In the genomic region with DNA sequence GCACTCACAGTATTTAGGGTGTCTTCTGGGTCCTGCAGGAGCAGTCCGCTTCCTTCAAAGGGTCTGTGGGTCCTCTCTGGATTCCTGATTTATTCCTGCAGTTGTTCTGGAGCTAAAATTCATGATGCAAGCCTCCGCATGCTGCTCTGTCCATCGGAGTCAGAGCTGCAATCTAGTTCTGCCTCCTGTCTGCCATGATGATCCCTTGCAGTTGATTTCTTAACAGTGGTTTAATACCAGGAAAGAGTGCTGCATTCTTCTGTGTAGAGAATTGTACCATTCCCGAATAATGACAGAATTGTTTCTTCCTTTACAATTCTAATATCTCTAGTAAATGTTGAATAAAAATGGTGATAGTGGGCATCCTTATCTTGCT, we compare ENCODE assay signal across 17 cellular contexts.
DNase-seq lines count a peak whose midpoint lies in the region; ATAC-seq and TF ChIP-seq lines count a peak whose summit lies in the region.
"Had no signal": no experiment of that assay in that cellular context is flagged by ENCODE, and none has a peak within 500 bp of the region (broad histone marks: within the 10 kb centered on the region; RNA-seq: fewer than 3 reads in every experiment).

No MANE protein-coding gene starts in this region.

- ATAC-seq in GM23338 (no peak), HG03175 (IDR thresholded peaks at IDR 0.05; ENCODE audit: unreplicated experiment) (no peak)

- H3K27me3 ChIP-seq in GM23338 (ENCODE audit: insufficient read depth) = no peaks in the 10 kb centered on the region
- H3K27me3 ChIP-seq: BLaER1 had no signal

- H3K36me3 ChIP-seq in GM23338 (ENCODE audit: insufficient read depth) = no peaks in the 10 kb centered on the region
- H3K36me3 ChIP-seq: BLaER1, HAP-1 had no signal

- H3K4me3 Mint-ChIP-seq in GM23338 (no peak overlapping the region), CD14-positive monocyte (no peak overlapping the region)
- H3K4me3 Mint-ChIP-seq in activated CD4-positive, alpha-beta memory T cell treated with anti-CD3 and anti-CD28 coated beads, Interleukin-2, amount 10 ng/mL, durations not matched to agents 7 days and 5 days = no peak overlapping the region
- H3K4me3 Mint-ChIP-seq: CD4-positive, CD25-positive, alpha-beta regulatory T cell had no signal

- H2AFZ ChIP-seq in GM23338 = 0 out of 2 replicates have a peak overlapping the region, but pooled peaks have one; percentile 19
- H2AFZ ChIP-seq: GM23248 had no signal

- H3K9me2 ChIP-seq in GM23338 (ENCODE audit: insufficient read depth) = peaks cover 7% of the 10 kb centered on the region; the same call in 1 of the 2 replicates

- intact Hi-C loops in CD14-positive monocyte (cut with micrococcal nuclease) = no loop called here

- CTCF ChIA-PET in activated CD4-positive, alpha-beta memory T cell treated with anti-CD3 and anti-CD28 coated beads, Interleukin-2, amount 10 ng/mL, durations not matched to agents 7 days and 5 days (lab: Charles Lee) = no interaction called here

- H4K20me1 ChIP-seq in GM23338 (replicated peaks; ENCODE audit: insufficient read depth) = no peaks in the 10 kb centered on the region
- H4K20me1 ChIP-seq: BLaER1 had no signal

- H3K4me2 ChIP-seq in GM23338 = no peak overlapping the region
- H3K4me2 ChIP-seq: BLaER1 had no signal

- H3K27ac ChIP-seq in GM23338 (ENCODE audit: low read depth) (no peak overlapping the region), caudate nucleus (ENCODE audit: low read depth, low read length) (peak overlapping the region; percentile 59)
- H3K27ac ChIP-seq: BLaER1, GM23248, HL-60 had no signal

- H3K9me3 Mint-ChIP-seq in GM23338 = no peaks in the 10 kb centered on the region
- H3K9me3 Mint-ChIP-seq in activated CD4-positive, alpha-beta memory T cell treated with anti-CD3 and anti-CD28 coated beads, Interleukin-2, amount 10 ng/mL, durations not matched to agents 7 days and 5 days = no peaks in the 10 kb centered on the region
- peaks cover 0 to 12% (median 0%) of the 10 kb centered on the region in 7 donors for H3K9me3 Mint-ChIP-seq in CD14-positive monocyte

- H3K4me3 ChIP-seq in GM23338 = no peak overlapping the region
- no peak overlapping the region for H3K4me3 ChIP-seq in epithelial cell of esophagus (ENCODE audit: low read length)
- H3K4me3 ChIP-seq: BLaER1, GM23248, HAP-1 had no signal

- TF ChIP-seq CTCF in GM23338 (conservative IDR thresholded peaks at IDR 0.05; ENCODE audit: low read depth in 2 of 2) = peak in 1 of 2 experiments; percentile 28; a peak in 3 of 4 replicates
- peak; percentile 7 for TF ChIP-seq CTCF in epithelial cell of esophagus (IDR thresholded peaks at IDR 0.05; ENCODE audit: insufficient read depth, low read depth, low read length, missing control alignments)
- TF ChIP-seq CTCF in CD14-positive monocyte (IDR thresholded peaks at IDR 0.05) = no peak

- POLR2A ChIA-PET in activated CD4-positive, alpha-beta memory T cell treated with anti-CD3 and anti-CD28 coated beads, Interleukin-2, amount 10 ng/mL, durations not matched to agents 7 days and 5 days (lab: Charles Lee) = no interaction called here

- H3K79me2 ChIP-seq in GM23338 (replicated peaks; ENCODE audit: insufficient read depth) = no peaks in the 10 kb centered on the region

- H3K27ac Mint-ChIP-seq in GM23338 = peak overlapping the region; percentile 82
- H3K27ac Mint-ChIP-seq in activated CD4-positive, alpha-beta memory T cell treated with anti-CD3 and anti-CD28 coated beads, Interleukin-2, amount 10 ng/mL, durations not matched to agents 7 days and 5 days = no peak overlapping the region
- H3K27ac Mint-ChIP-seq in CD14-positive monocyte = no peak overlapping the region
- H3K27ac Mint-ChIP-seq: CD4-positive, CD25-positive, alpha-beta regulatory T cell had no signal

- DNase-seq in GM23338 (ENCODE audit: low spot score) = no peak
- peak; percentile 29 for DNase-seq in NCI-H69 (lab: John Stamatoyannopoulos, UW)
- no peak for DNase-seq in caudate nucleus (lab: John Stamatoyannopoulos, UW)
- DNase-seq in epithelial cell of esophagus (ENCODE audit: low read depth) = peak; percentile 63
- no peak for DNase-seq in NCI-H82 (lab: John Stamatoyannopoulos, UW)
- DNase-seq in activated CD4-positive, alpha-beta memory T cell treated with anti-CD3 and anti-CD28 coated beads, Interleukin-2, amount 10 ng/mL, durations not matched to agents 7 days and 5 days = no peak
- no peak for DNase-seq in CD14-positive monocyte (ENCODE audit: low spot score)
- DNase-seq: 8988T; AML-193; CD4-positive, CD25-positive, alpha-beta regulatory T cell; GF-D8; GM23248; IMR-90 had no signal

- peaks cover 2% of the 10 kb centered on the region for H3K27me3 Mint-ChIP-seq in GM23338 (ENCODE audit: insufficient read depth, low read depth, poor library complexity)
- H3K27me3 Mint-ChIP-seq in activated CD4-positive, alpha-beta memory T cell treated with anti-CD3 and anti-CD28 coated beads, Interleukin-2, amount 10 ng/mL, durations not matched to agents 7 days and 5 days = peaks cover 4% of the 10 kb centered on the region
- H3K27me3 Mint-ChIP-seq in CD14-positive monocyte (ENCODE audit: low read depth in 3 of 3) = peaks cover 0 to 4% (median 1%) of the 10 kb centered on the region in 3 donors
- H3K27me3 Mint-ChIP-seq: CD4-positive, CD25-positive, alpha-beta regulatory T cell had no signal

- H3K4me1 Mint-ChIP-seq in GM23338 (peaks cover 9% of the 10 kb centered on the region), CD14-positive monocyte (no peaks in the 10 kb centered on the region)
- H3K4me1 Mint-ChIP-seq in activated CD4-positive, alpha-beta memory T cell treated with anti-CD3 and anti-CD28 coated beads, Interleukin-2, amount 10 ng/mL, durations not matched to agents 7 days and 5 days = no peaks in the 10 kb centered on the region
- H3K4me1 Mint-ChIP-seq: CD4-positive, CD25-positive, alpha-beta regulatory T cell had no signal

- H3F3A ChIP-seq in GM23338 (replicated peaks; ENCODE audit: low read depth) = no peaks in the 10 kb centered on the region

- no peaks in the 10 kb centered on the region for H3K4me1 ChIP-seq in GM23338 (ENCODE audit: insufficient read depth)
- H3K4me1 ChIP-seq: BLaER1 had no signal

- H3K36me3 Mint-ChIP-seq in GM23338 (ENCODE audit: low read depth) (no peaks in the 10 kb centered on the region), CD14-positive monocyte (no peaks in the 10 kb centered on the region)
- no peaks in the 10 kb centered on the region for H3K36me3 Mint-ChIP-seq in activated CD4-positive, alpha-beta memory T cell treated with anti-CD3 and anti-CD28 coated beads, Interleukin-2, amount 10 ng/mL, durations not matched to agents 7 days and 5 days (ENCODE audit: low read depth)
- H3K36me3 Mint-ChIP-seq: CD4-positive, CD25-positive, alpha-beta regulatory T cell had no signal

TF ChIP-seq in GM23338, 12 proteins besides CTCF, POLR2A, EP300 and RAD21 (continues in another document):
- TF ChIP-seq, protein P1, sequence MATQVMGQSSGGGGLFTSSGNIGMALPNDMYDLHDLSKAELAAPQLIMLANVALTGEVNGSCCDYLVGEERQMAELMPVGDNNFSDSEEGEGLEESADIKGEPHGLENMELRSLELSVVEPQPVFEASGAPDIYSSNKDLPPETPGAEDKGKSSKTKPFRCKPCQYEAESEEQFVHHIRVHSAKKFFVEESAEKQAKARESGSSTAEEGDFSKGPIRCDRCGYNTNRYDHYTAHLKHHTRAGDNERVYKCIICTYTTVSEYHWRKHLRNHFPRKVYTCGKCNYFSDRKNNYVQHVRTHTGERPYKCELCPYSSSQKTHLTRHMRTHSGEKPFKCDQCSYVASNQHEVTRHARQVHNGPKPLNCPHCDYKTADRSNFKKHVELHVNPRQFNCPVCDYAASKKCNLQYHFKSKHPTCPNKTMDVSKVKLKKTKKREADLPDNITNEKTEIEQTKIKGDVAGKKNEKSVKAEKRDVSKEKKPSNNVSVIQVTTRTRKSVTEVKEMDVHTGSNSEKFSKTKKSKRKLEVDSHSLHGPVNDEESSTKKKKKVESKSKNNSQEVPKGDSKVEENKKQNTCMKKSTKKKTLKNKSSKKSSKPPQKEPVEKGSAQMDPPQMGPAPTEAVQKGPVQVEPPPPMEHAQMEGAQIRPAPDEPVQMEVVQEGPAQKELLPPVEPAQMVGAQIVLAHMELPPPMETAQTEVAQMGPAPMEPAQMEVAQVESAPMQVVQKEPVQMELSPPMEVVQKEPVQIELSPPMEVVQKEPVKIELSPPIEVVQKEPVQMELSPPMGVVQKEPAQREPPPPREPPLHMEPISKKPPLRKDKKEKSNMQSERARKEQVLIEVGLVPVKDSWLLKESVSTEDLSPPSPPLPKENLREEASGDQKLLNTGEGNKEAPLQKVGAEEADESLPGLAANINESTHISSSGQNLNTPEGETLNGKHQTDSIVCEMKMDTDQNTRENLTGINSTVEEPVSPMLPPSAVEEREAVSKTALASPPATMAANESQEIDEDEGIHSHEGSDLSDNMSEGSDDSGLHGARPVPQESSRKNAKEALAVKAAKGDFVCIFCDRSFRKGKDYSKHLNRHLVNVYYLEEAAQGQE (IDR thresholded peaks at IDR 0.05; ENCODE audit: unreplicated experiment) = no peak
- TF ChIP-seq ZNF114 (CRISPR knock-in tag; IDR thresholded peaks at IDR 0.05) (no peak), JUNB (IDR thresholded peaks at IDR 0.05; ENCODE audit: unreplicated experiment) (no peak), EZH2phosphoT487 (IDR thresholded peaks at IDR 0.05; ENCODE audit: unreplicated experiment) (no peak)

Comparison
In these comparisons a context has a peak if more than half of its experiments do, and no peak if none do; other contexts are left out.
1. DNase-seq: peak in NCI-H69 (single experiment) and epithelial cell of esophagus (single experiment); none in GM23338 (single experiment), caudate nucleus (0 of 61), NCI-H82 (single experiment), activated CD4-positive, alpha-beta memory T cell treated with anti-CD3 and anti-CD28 coated beads, Interleukin-2, amount 10 ng/mL, durations not matched to agents 7 days and 5 days (single experiment) and CD14-positive monocyte (single experiment).